Comparison of ENCODE assay signal across 20 cellular contexts in the genomic region with DNA sequence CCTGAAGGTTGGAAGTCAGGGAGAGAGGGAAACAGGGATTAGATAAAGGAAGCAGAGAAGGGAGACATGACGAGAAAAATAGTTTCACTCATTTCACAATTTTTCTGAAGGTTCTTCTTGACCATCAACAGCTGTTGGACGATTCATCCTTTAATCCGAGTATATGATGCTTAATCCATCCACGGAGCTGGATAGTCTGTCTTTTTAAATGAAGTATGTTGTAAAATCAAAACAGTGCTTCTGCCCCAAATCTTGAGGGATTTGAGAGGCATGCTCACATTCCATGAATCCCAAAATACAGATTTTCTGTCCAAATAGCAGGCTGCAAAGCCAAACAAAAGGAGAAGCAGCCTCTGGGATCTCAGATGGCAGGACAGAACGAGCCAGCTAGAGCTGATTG. TPM values are rescaled to one million over a fixed set of nuclear protein-coding genes. Genes with fewer than 3 reads are reported as not detected.
DNase-seq lines count a peak whose midpoint lies in the region; ATAC-seq and TF ChIP-seq lines count a peak whose summit lies in the region.
"Had no signal": no experiment of that assay in that cellular context is flagged by ENCODE, and none has a peak within 500 bp of the region (broad histone marks: within the 10 kb centered on the region; RNA-seq: fewer than 3 reads in every experiment).

No MANE protein-coding gene starts in this region.

- peaks cover 11% of the 10 kb centered on the region; the same call in 2 of the 3 replicates for H3K4me1 Mint-ChIP-seq in GM23338

- peaks cover 60 to 97% of the 10 kb centered on the region in 2 experiments for H3K79me1 ChIP-seq in IMR-90 (ENCODE audit: low read depth in 1 of 2, low read length in 2 of 2)

- no peaks in the 10 kb centered on the region for H3K9me3 ChIP-seq in IMR-90 (ENCODE audit: control insufficient read depth, insufficient read depth, low read length)
- no peaks in the 10 kb centered on the region for H3K9me3 ChIP-seq in lower lobe of right lung
- H3K9me3 ChIP-seq in tibial artery = no peaks in the 10 kb centered on the region
- H3K9me3 ChIP-seq: BE2C, HAP-1 had no signal

- no peak overlapping the region for H2BK15ac ChIP-seq in IMR-90 (ENCODE audit: low read depth, low read length)

- H3K9me1 ChIP-seq in IMR-90 (ENCODE audit: insufficient read depth, low read length) = peaks cover 35% of the 10 kb centered on the region

- H2BK120ac ChIP-seq in IMR-90 (ENCODE audit: low read depth, low read length) = no peak overlapping the region

- in situ Hi-C loops in IMR-90 (cut with MboI; ENCODE audit: low sequenced_read_pairs) = no loop called here

- H3K4ac ChIP-seq in IMR-90 (ENCODE audit: low read depth, low read length) = no peak overlapping the region

- BruUV-seq in IMR-90 (replicated peaks; lab: Mats Ljungman, UMichigan) = no TSS peak

- H3K9me3 Mint-ChIP-seq in GM23338 = no peaks in the 10 kb centered on the region
- H3K9me3 Mint-ChIP-seq: CD4-positive, alpha-beta T cell had no signal

- no peak overlapping the region for H3K4me2 ChIP-seq in IMR-90 (ENCODE audit: low read depth, low read length)
- H3K4me2 ChIP-seq in GM23338 = no peak overlapping the region

- no peak overlapping the region for H3K9ac ChIP-seq in IMR-90 (ENCODE audit: low read depth, low read length)

- no peak overlapping the region for H4K8ac ChIP-seq in IMR-90 (ENCODE audit: low read depth in 2 of 2, low read length in 2 of 2)

- no peak overlapping the region for H3K27ac Mint-ChIP-seq in GM23338
- H3K27ac Mint-ChIP-seq: CD4-positive, alpha-beta T cell had no signal

- H3K4me3 ChIP-seq in IMR-90 (ENCODE audit: insufficient read depth, low read depth, low read length) (no peak overlapping the region), lower lobe of right lung (no peak overlapping the region), tibial artery (no peak overlapping the region), GM23338 (no peak overlapping the region)
- H3K4me3 ChIP-seq: HAP-1 had no signal

- H3K27me3 Mint-ChIP-seq in GM23338 (ENCODE audit: insufficient read depth, low read depth, poor library complexity) = peaks cover 1% of the 10 kb centered on the region
- H3K27me3 Mint-ChIP-seq: CD4-positive, alpha-beta T cell had no signal

- no peak for TF ChIP-seq RAD21 in IMR-90 (IDR thresholded peaks at IDR 0.05; ENCODE audit: low read length)

- H3K4me3 Mint-ChIP-seq in GM23338 = no peak overlapping the region
- H3K4me3 Mint-ChIP-seq: CD4-positive, alpha-beta T cell had no signal

- H2BK5ac ChIP-seq in IMR-90 (ENCODE audit: low read depth, low read length, poor library complexity, severe bottlenecking) = no peak overlapping the region

- no peak overlapping the region; the same call in 1 of the 2 replicates for H3K18ac ChIP-seq in IMR-90 (ENCODE audit: low read depth, low read length)

- H2AFZ ChIP-seq in IMR-90 (replicated peaks; ENCODE audit: low read length, poor library complexity) = no peak overlapping the region
- no peak overlapping the region for H2AFZ ChIP-seq in GM23338

- no peak overlapping the region for H4K5ac ChIP-seq in IMR-90 (ENCODE audit: low read depth, low read length)

- H2BK20ac ChIP-seq in IMR-90 (ENCODE audit: low read depth, low read length) = no peak overlapping the region

- no CpG with 5 or more reads among the region's 5 CpGs for WGBS in IMR-90 (ENCODE audit: extremely low coverage in 2 of 2, insufficient read length in 1 of 2), 2 experiments

- CTCF ChIA-PET in IMR-90 (lab: Yijun Ruan, JAX) = no interaction called here

- no peak overlapping the region for H2AK9ac ChIP-seq in IMR-90 (replicated peaks; ENCODE audit: low read depth, low read length, poor library complexity)

- no peaks in the 10 kb centered on the region for H3K27me3 ChIP-seq in IMR-90 (ENCODE audit: control insufficient read depth, insufficient read depth, low read length)
- no peaks in the 10 kb centered on the region for H3K27me3 ChIP-seq in lower lobe of right lung (ENCODE audit: low read depth)
- H3K27me3 ChIP-seq in tibial artery = no peaks in the 10 kb centered on the region
- H3K27me3 ChIP-seq in GM23338 (ENCODE audit: insufficient read depth) = no peaks in the 10 kb centered on the region
- H3K27me3 ChIP-seq: BE2C had no signal

- ATAC-seq in IMR-90 (ENCODE audit: low read depth) (peak; percentile 8), lower lobe of right lung (no peak), HG02623 (IDR thresholded peaks at IDR 0.05; ENCODE audit: unreplicated experiment) (no peak), GM23338 (no peak)
- ATAC-seq: PC-3 had no signal

- no peak overlapping the region for H4K91ac ChIP-seq in IMR-90 (ENCODE audit: insufficient read depth, low read depth, low read length)

- H4K20me1 ChIP-seq in IMR-90 (ENCODE audit: insufficient read depth, low read length) = peaks cover 94% of the 10 kb centered on the region
- H4K20me1 ChIP-seq in GM23338 (replicated peaks; ENCODE audit: insufficient read depth) = no peaks in the 10 kb centered on the region

- H3F3A ChIP-seq in GM23338 (replicated peaks; ENCODE audit: low read depth) = no peaks in the 10 kb centered on the region

- 0 out of 2 replicates have a peak, but pooled peaks cover 3% of the 10 kb centered on the region for H3K9me2 ChIP-seq in GM23338 (ENCODE audit: insufficient read depth)

- no peaks in the 10 kb centered on the region for H3K36me3 Mint-ChIP-seq in GM23338 (ENCODE audit: low read depth)

- H3K36me3 ChIP-seq in IMR-90 (ENCODE audit: control insufficient read depth, insufficient read depth, low read length) (peaks cover 32% of the 10 kb centered on the region), lower lobe of right lung (peaks cover 35% of the 10 kb centered on the region), tibial artery (peaks cover 16 to 30% (median 23%) of the 10 kb centered on the region in 3 donors), GM23338 (ENCODE audit: insufficient read depth) (no peaks in the 10 kb centered on the region)
- H3K36me3 ChIP-seq: BE2C, HAP-1 had no signal

- no peaks in the 10 kb centered on the region for H3K79me2 ChIP-seq in GM23338 (replicated peaks; ENCODE audit: insufficient read depth)

- no peak overlapping the region for H3K23ac ChIP-seq in IMR-90 (ENCODE audit: low read depth, low read length)

- no peak for DNase-seq in IMR-90
- peak; percentile 28 for DNase-seq in dedifferentiated amniotic fluid mesenchymal stem cell (ENCODE audit: extremely low spot score)
- DNase-seq in lower lobe of right lung = no peak
- DNase-seq in tibial artery = no peak
- DNase-seq in COLO668 (lab: John Stamatoyannopoulos, UW; ENCODE audit: unreplicated experiment) = no peak
- no peak for DNase-seq in GM23338 (ENCODE audit: low spot score)
- DNase-seq in HuH-7 (ENCODE audit: low spot score) = no peak
- DNase-seq: BE2C; CD4-positive, alpha-beta T cell; DND-41; MV-4-11; NCI-H1417 treated with DMSO at 0.1 percent for 48 hours; NCI-H1930; NCI-H2171; NCI-H446 treated with DMSO at 0.1 percent for 48 hours; NCI-H748 treated with DMSO at 0.1 percent for 48 hours; PC-3 had no signal

- H2AK5ac ChIP-seq in IMR-90 (ENCODE audit: low read depth, low read length) = no peak overlapping the region

- H3K4me1 ChIP-seq in IMR-90 (ENCODE audit: control insufficient read depth, insufficient read depth, low read length) = peaks cover 12% of the 10 kb centered on the region
- H3K4me1 ChIP-seq in lower lobe of right lung = peaks cover 99% of the 10 kb centered on the region
- peaks cover 0 to 94% (median 70%) of the 10 kb centered on the region in 4 donors for H3K4me1 ChIP-seq in tibial artery
- H3K4me1 ChIP-seq in GM23338 (ENCODE audit: insufficient read depth) = no peaks in the 10 kb centered on the region; the same call in 1 of the 2 replicates
- H3K4me1 ChIP-seq: HAP-1 had no signal

- no peak overlapping the region for H3K14ac ChIP-seq in IMR-90 (replicated peaks; ENCODE audit: low read depth, low read length)

- no peak overlapping the region for H3K56ac ChIP-seq in IMR-90 (ENCODE audit: extremely low read depth, insufficient read depth, low read length)

- dilution Hi-C loops in IMR-90 (cut with HindIII; ENCODE audit: low sequenced_read_pairs, unreplicated experiment) = no loop called here

- no peak overlapping the region for H3K27ac ChIP-seq in IMR-90 (ENCODE audit: insufficient read depth, low read length)
- peak overlapping the region; percentile 26 for H3K27ac ChIP-seq in lower lobe of right lung
- H3K27ac ChIP-seq in tibial artery = peak overlapping the region; percentile 38 to 43
- H3K27ac ChIP-seq in GM23338 (ENCODE audit: low read depth) = no peak overlapping the region
- H3K27ac ChIP-seq: RWPE1 had no signal

- POLR2A ChIA-PET in IMR-90 (lab: Charles Lee; ENCODE audit: unreplicated experiment) = no interaction called here

- intact Hi-C loops in IMR-90 (cut with micrococcal nuclease) = loop anchor here (5.0 kb wide), 1 partner anchor 42 kb away; no protein-coding TSS in a partner anchor
- intact Hi-C loops in lower lobe of right lung (cut with DNase I) = no loop called here
- intact Hi-C loops in tibial artery (cut with DNase I; ENCODE audit: low total_unique reads) = no loop called here

- TF ChIP-seq POLR2A in IMR-90 (IDR thresholded peaks at IDR 0.05; ENCODE audit: low read depth, low read length) = no peak

- no peak for TF ChIP-seq CTCF in IMR-90 (conservative IDR thresholded peaks at IDR 0.05; ENCODE audit: low read depth, low read length)
- TF ChIP-seq CTCF in lower lobe of right lung (IDR thresholded peaks at IDR 0.05) = no peak
- TF ChIP-seq CTCF in tibial artery (IDR thresholded peaks at IDR 0.05) = no peak
- no peak for TF ChIP-seq CTCF in GM23338 (conservative IDR thresholded peaks at IDR 0.05; ENCODE audit: low read depth in 2 of 2)

TF ChIP-seq in IMR-90, 13 proteins besides CTCF, POLR2A, EP300 and RAD21 (continues in another document):
- TF ChIP-seq MAZ (IDR thresholded peaks at IDR 0.05; ENCODE audit: borderline replicate concordance, low read depth, low read length) (no peak), CHD1 (IDR thresholded peaks at IDR 0.05; ENCODE audit: low read depth, low read length) (no peak), CEBPB (IDR thresholded peaks at IDR 0.05; ENCODE audit: low read depth, low read length) (no peak)

TF ChIP-seq in GM23338, 12 proteins besides CTCF, POLR2A, EP300 and RAD21 (continues in another document):
- TF ChIP-seq POLR2AphosphoS5 (IDR thresholded peaks at IDR 0.05; ENCODE audit: low read depth) = no peak

RNA-seq across cellular contexts. Expression of a gene that starts 47.5 kb away (rescaled TPM):
- 21.9 and 40.7 TPM in 2 replicates for total RNA-seq in IMR-90 (2012; rRNA removed)
- 103 and 120 TPM in 2 replicates for polyA plus RNA-seq in IMR-90 (2012; rRNA removed)
- polyA plus RNA-seq in IMR-90 (2012; cell fraction: cytosol; rRNA removed) = 117 and 156 TPM in 2 replicates
- polyA plus RNA-seq in IMR-90 (2012; cell fraction: nucleus; rRNA removed; ENCODE audit: low replicate concordance) = 108 and 158 TPM in 2 replicates
- total RNA-seq in lower lobe of right lung = 1,419 TPM
- 5.4 and 5.7 TPM in 2 replicates for total RNA-seq in GM23338 (2014; rRNA removed; shearing (Covaris generic))
- polyA plus RNA-seq in GM23338 (2016; fragmentation: Nextera tagmentation; extraction: Ambion mirVana) = 0.52 and 0.68 TPM in 2 replicates

Comparison
In these comparisons a context has a peak if more than half of its experiments do, and no peak if none do; other contexts are left out.
1. H3K27ac ChIP-seq: peak in lower lobe of right lung (single experiment) and tibial artery (2 of 2); none in IMR-90 (single experiment) and GM23338 (single experiment).
2. RNA of a gene that starts 47.5 kb away (total RNA-seq): 1,419 TPM in lower lobe of right lung (single experiment); 21.9 to 40.7 TPM in IMR-90 and 5.4 to 5.7 TPM in GM23338; every median in the first group is over 10 times any median in the second.